ENCODE assay signal across 6 cellular contexts in the genomic region with DNA sequence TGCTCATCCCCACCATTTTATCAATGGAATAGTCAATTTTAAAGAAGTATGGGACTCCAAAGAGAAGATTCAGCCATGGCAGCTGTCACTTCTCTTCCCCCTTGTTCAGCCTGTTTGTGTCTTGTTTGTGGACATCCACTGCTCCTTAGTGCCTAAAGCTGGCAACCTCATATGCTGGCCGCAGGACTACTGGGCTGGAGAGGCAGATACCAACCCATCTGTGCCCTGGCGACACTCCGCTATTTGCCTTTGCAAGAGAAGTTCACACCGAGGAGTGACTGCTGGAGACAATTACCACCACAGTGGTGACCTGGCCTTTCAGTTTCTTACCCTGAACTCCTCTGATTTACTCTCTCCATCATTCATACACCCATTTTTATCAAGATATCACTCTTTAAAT.
"Had no signal": no experiment of that assay in that cellular context is flagged by ENCODE, and none has a peak within 500 bp of the region (broad histone marks: within the 10 kb centered on the region; RNA-seq: fewer than 3 reads in every experiment).

No MANE protein-coding gene starts in this region.

- H3K9me3 Mint-ChIP-seq: GM23338, HFFc6 had no signal

- H3K27ac Mint-ChIP-seq: GM23338, HFFc6 had no signal

- DNase-seq: H9, HCEC 1CT, HFFc6, IMR-90 had no signal

- H3K4me3 Mint-ChIP-seq: GM23338, H9, HFFc6 had no signal

- ATAC-seq: GM23338, K562 had no signal
